ENCODE assay signal across 9 cellular contexts in genomic region chr16:57764341-57765159, GRCh38. TPM values are rescaled to one million over a fixed set of nuclear protein-coding genes. Genes with fewer than 3 reads are reported as not detected.
A peak's percentile ranks its signal among the peaks of the same experiment; 100 is the strongest.
DNase-seq lines count a peak whose midpoint lies in the region; ATAC-seq and TF ChIP-seq lines count a peak whose summit lies in the region.
"Had no signal": no experiment of that assay in that cellular context is flagged by ENCODE, and none has a peak within 500 bp of the region (broad histone marks: within the 10 kb centered on the region; RNA-seq: fewer than 3 reads in every experiment).

No MANE protein-coding gene starts in this region.

- H3K4me3 ChIP-seq in heart right ventricle (no peak overlapping the region), sigmoid colon (no peak overlapping the region), tibial nerve (no peak overlapping the region)
- H3K4me3 ChIP-seq: skin epidermis had no signal

- no peak overlapping the region for H3K27ac Mint-ChIP-seq in WTC11
- H3K27ac Mint-ChIP-seq in stimulated activated naive B cell treated with anti-CD40 and anti-IgM and Interleukin-4, amounts not matched to agents 10 μg/mL and 1 μg/mL and 100 μg/mL, for 72 hours, result no peak overlapping the region

- DNase-seq in EH (ENCODE audit: low read depth), result peak; percentile 96
- DNase-seq in WTC11 (ENCODE audit: low spot score), result peak; percentile 95
- no peak for DNase-seq in heart right ventricle
- DNase-seq in stimulated activated naive B cell treated with anti-CD40 and anti-IgM and Interleukin-4, amounts not matched to agents 10 μg/mL and 1 μg/mL and 100 μg/mL, for 72 hours, result peak; percentile 23
- DNase-seq in sigmoid colon, result no peak
- no peak for DNase-seq in tibial nerve (ENCODE audit: low spot score in 2 of 2)

- peaks cover 1 to 95% (median 38%) of the 10 kb centered on the region in 9 donors for H3K36me3 ChIP-seq in heart right ventricle
- peaks cover 0 to 70% (median 22%) of the 10 kb centered on the region in 4 donors for H3K36me3 ChIP-seq in sigmoid colon
- peaks cover 0 to 97% (median 0%) of the 10 kb centered on the region in 3 donors for H3K36me3 ChIP-seq in tibial nerve

- TF ChIP-seq EP300 in sigmoid colon (IDR thresholded peaks at IDR 0.05) (no peak), tibial nerve (IDR thresholded peaks at IDR 0.05) (no peak)

- WGBS in heart right ventricle, 2 donors, result 78 to 79% methylated on average over 6 of the region's 6 CpGs
- WGBS in sigmoid colon, 2 donors, result 66 to 79% methylated on average over 6 of the region's 6 CpGs
- 24 to 66% methylated on average over 6 of the region's 6 CpGs for WGBS in tibial nerve, 2 donors

- H3K27me3 ChIP-seq in heart right ventricle (no peaks in the 10 kb centered on the region), sigmoid colon (no peaks in the 10 kb centered on the region), tibial nerve (no peaks in the 10 kb centered on the region)

- H3K27ac ChIP-seq in heart right ventricle (peak overlapping the region in 4 of 10 donors; percentile 15 to 66 (median 46)), sigmoid colon (peak overlapping the region in 1 of 4 donors; percentile 7), tibial nerve (peak overlapping the region in 2 of 4 donors; percentile 61 to 73)

- no peak for TF ChIP-seq POLR2A in sigmoid colon (IDR thresholded peaks at IDR 0.05)
- no peak for TF ChIP-seq POLR2A in tibial nerve (IDR thresholded peaks at IDR 0.05)

- ATAC-seq in HG02885 (IDR thresholded peaks at IDR 0.05; ENCODE audit: poor library complexity, unreplicated experiment) (peak; percentile 56), WTC11 (peak; percentile 97), heart right ventricle (peak in 7 of 8 donors; percentile 14 to 60 (median 26)), HG03045 (IDR thresholded peaks at IDR 0.05; ENCODE audit: unreplicated experiment) (no peak)
- peak; percentile 57 to 67 for ATAC-seq in stimulated activated naive B cell treated with anti-CD40 and anti-IgM and Interleukin-4, amounts not matched to agents 10 μg/mL and 1 μg/mL and 100 μg/mL, for 72 hours (replicated peaks)

- H3K4me1 Mint-ChIP-seq in WTC11, result peaks cover 17% of the 10 kb centered on the region
- H3K4me1 Mint-ChIP-seq in stimulated activated naive B cell treated with anti-CD40 and anti-IgM and Interleukin-4, amounts not matched to agents 10 μg/mL and 1 μg/mL and 100 μg/mL, for 72 hours, result peaks cover 4 to 10% of the 10 kb centered on the region in 2 donors

- H3K9me3 ChIP-seq in heart right ventricle, result no peaks in the 10 kb centered on the region
- H3K9me3 ChIP-seq in sigmoid colon, result no peaks in the 10 kb centered on the region
- no peaks in the 10 kb centered on the region for H3K9me3 ChIP-seq in tibial nerve

- H3K4me1 ChIP-seq in heart right ventricle, result peaks cover 0 to 15% (median 0%) of the 10 kb centered on the region in 9 donors
- H3K4me1 ChIP-seq in sigmoid colon, result peaks cover 0 to 7% (median 0%) of the 10 kb centered on the region in 4 donors
- peaks cover 0 to 7% (median 0%) of the 10 kb centered on the region in 4 donors for H3K4me1 ChIP-seq in tibial nerve

- H3K9me3 Mint-ChIP-seq in WTC11, result no peaks in the 10 kb centered on the region
- peaks cover 0 to 3% of the 10 kb centered on the region in 2 donors for H3K9me3 Mint-ChIP-seq in stimulated activated naive B cell treated with anti-CD40 and anti-IgM and Interleukin-4, amounts not matched to agents 10 μg/mL and 1 μg/mL and 100 μg/mL, for 72 hours

- CTCF ChIA-PET in WTC11 (lab: Charles Lee), result interaction anchor here (0.6 to 4.9 kb wide), 5 partner anchors 9 to 268 kb away, joined by 3 to 30 read pairs (median 3); no protein-coding TSS in a partner anchor

- H3K36me3 Mint-ChIP-seq in WTC11, result no peaks in the 10 kb centered on the region
- H3K36me3 Mint-ChIP-seq in stimulated activated naive B cell treated with anti-CD40 and anti-IgM and Interleukin-4, amounts not matched to agents 10 μg/mL and 1 μg/mL and 100 μg/mL, for 72 hours, result no peaks in the 10 kb centered on the region

- intact Hi-C loops in heart right ventricle (cut with DNase I), result no loop called here
- intact Hi-C loops in sigmoid colon (cut with DNase I), result no loop called here

- TF ChIP-seq CTCF in WTC11 (IDR thresholded peaks at IDR 0.05) (no peak), heart right ventricle (IDR thresholded peaks at IDR 0.05) (no peak), sigmoid colon (IDR thresholded peaks at IDR 0.05) (no peak), tibial nerve (IDR thresholded peaks at IDR 0.05) (no peak)

- no peaks in the 10 kb centered on the region for H3K27me3 Mint-ChIP-seq in WTC11 (ENCODE audit: low read depth)
- H3K27me3 Mint-ChIP-seq in stimulated activated naive B cell treated with anti-CD40 and anti-IgM and Interleukin-4, amounts not matched to agents 10 μg/mL and 1 μg/mL and 100 μg/mL, for 72 hours, result no peaks in the 10 kb centered on the region

- H3K4me3 Mint-ChIP-seq in WTC11, result no peak overlapping the region
- no peak overlapping the region for H3K4me3 Mint-ChIP-seq in stimulated activated naive B cell treated with anti-CD40 and anti-IgM and Interleukin-4, amounts not matched to agents 10 μg/mL and 1 μg/mL and 100 μg/mL, for 72 hours

- POLR2A ChIA-PET in WTC11 (lab: Charles Lee), result interaction anchor here (0.6 to 1.2 kb wide), 2 partner anchors 109 to 182 kb away, joined by 3 to 5 read pairs; no protein-coding TSS in a partner anchor

TF ChIP-seq in WTC11, 78 proteins besides CTCF, POLR2A, EP300 and RAD21 (continues in another document):
- no peak for TF ChIP-seq RELA (CRISPR knock-in tag; IDR thresholded peaks at IDR 0.05; ENCODE audit: borderline replicate concordance)
- no peak for TF ChIP-seq MAX (CRISPR knock-in tag; IDR thresholded peaks at IDR 0.05)
- no peak for TF ChIP-seq FOXP4 (CRISPR knock-in tag; IDR thresholded peaks at IDR 0.05)
- TF ChIP-seq, protein P1, sequence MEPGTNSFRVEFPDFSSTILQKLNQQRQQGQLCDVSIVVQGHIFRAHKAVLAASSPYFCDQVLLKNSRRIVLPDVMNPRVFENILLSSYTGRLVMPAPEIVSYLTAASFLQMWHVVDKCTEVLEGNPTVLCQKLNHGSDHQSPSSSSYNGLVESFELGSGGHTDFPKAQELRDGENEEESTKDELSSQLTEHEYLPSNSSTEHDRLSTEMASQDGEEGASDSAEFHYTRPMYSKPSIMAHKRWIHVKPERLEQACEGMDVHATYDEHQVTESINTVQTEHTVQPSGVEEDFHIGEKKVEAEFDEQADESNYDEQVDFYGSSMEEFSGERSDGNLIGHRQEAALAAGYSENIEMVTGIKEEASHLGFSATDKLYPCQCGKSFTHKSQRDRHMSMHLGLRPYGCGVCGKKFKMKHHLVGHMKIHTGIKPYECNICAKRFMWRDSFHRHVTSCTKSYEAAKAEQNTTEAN (CRISPR knock-in tag; IDR thresholded peaks at IDR 0.05), result no peak
- TF ChIP-seq PRRX2 (CRISPR knock-in tag; IDR thresholded peaks at IDR 0.05), result no peak

RNA-seq across cellular contexts. Expression of gene KATNB1, which starts 29.0 kb away (rescaled TPM):
- 38.7 to 60.4 TPM (median 41.0 TPM) in 3 replicates for total RNA-seq in WTC11 (2021)
- total RNA-seq in heart right ventricle, result 10 to 100 TPM in 7 of 10 donors, 1 to 10 TPM in 3; 9.0 to 14.0 (median 11.0) TPM
- 10 to 100 TPM in 1 of 2 donors, 1 to 10 TPM in 1; 9.8 to 15.1 TPM for polyA plus RNA-seq in heart right ventricle
- 10 to 100 TPM in 2 of 4 donors, 1 to 10 TPM in 2; 4.3 to 15.0 (median 10.1) TPM for total RNA-seq in sigmoid colon
- polyA plus RNA-seq in sigmoid colon, result 10 to 100 TPM in 2 of 3 donors, 1 to 10 TPM in 1; 8.6 to 18.6 (median 10.8) TPM
- total RNA-seq in tibial nerve, result 10 to 100 TPM; 21.0 to 36.8 (median 27.5) TPM

RNA-seq across cellular contexts. Expression of gene KIFC3, which starts 37.7 kb away (rescaled TPM):
- total RNA-seq in WTC11 (2021) (9.2 to 11.6 TPM (median 10.0 TPM) in 3 replicates), heart right ventricle (10 to 100 TPM; 42.5 to 91.4 (median 63.5) TPM), sigmoid colon (10 to 100 TPM; 10.0 to 31.2 (median 21.6) TPM), tibial nerve (10 to 100 TPM; 50.9 to 87.0 (median 60.2) TPM)
- polyA plus RNA-seq in heart right ventricle (10 to 100 TPM; 47.4 to 97.4 TPM), sigmoid colon (1 to 10 TPM; 2.5 to 7.2 (median 6.4) TPM)

Comparison
In these comparisons a context has a peak if more than half of its experiments do, and no peak if none do; other contexts are left out.
1. DNase-seq: peak in EH (single experiment), WTC11 (single experiment) and stimulated activated naive B cell treated with anti-CD40 and anti-IgM and Interleukin-4, amounts not matched to agents 10 μg/mL and 1 μg/mL and 100 μg/mL, for 72 hours (single experiment); none in heart right ventricle (0 of 2), sigmoid colon (single experiment) and tibial nerve (0 of 2).